9 cellular contexts compared by ENCODE assay signal in the genomic region with DNA sequence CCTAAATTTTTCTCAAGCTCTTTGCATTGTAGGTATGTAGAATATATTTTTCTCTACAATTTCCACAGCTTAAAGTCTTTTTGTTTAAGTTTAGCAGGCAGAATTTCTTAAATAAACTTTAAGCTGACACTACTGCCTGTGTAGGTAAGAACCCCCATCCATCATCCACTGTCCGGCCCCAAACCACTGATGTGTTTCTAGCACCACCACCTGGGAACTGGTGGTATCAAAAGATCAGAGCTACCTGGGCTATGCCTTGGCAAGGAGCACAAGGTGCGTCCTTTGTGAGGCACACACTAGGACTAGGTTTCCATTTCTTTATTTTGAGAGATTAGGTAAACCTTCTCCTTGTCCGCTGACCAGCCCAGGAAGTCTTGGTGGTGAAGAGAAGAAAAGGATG. TPM values are rescaled to one million over a fixed set of nuclear protein-coding genes. Genes with fewer than 3 reads are reported as not detected.
DNase-seq lines count a peak whose midpoint lies in the region; ATAC-seq and TF ChIP-seq lines count a peak whose summit lies in the region.
"Had no signal": no experiment of that assay in that cellular context is flagged by ENCODE, and none has a peak within 500 bp of the region (broad histone marks: within the 10 kb centered on the region; RNA-seq: fewer than 3 reads in every experiment).

No MANE protein-coding gene starts in this region.

- no peak overlapping the region for H3K9ac ChIP-seq in neuronal stem cell (ENCODE audit: low read depth, low read length, poor library complexity)

- no peak overlapping the region for H2BK5ac ChIP-seq in neuronal stem cell (ENCODE audit: low read length)

- H3K27ac ChIP-seq in brain microvascular endothelial cell (no peak overlapping the region), neuronal stem cell (replicated peaks; ENCODE audit: low read length) (no peak overlapping the region)

- H3K79me1 ChIP-seq in neuronal stem cell (ENCODE audit: low read depth, low read length), result no peaks in the 10 kb centered on the region

- no peak overlapping the region for H4K8ac ChIP-seq in neuronal stem cell (ENCODE audit: low read depth, low read length)

- peak; percentile 21 for TF ChIP-seq CTCF in brain microvascular endothelial cell (IDR thresholded peaks at IDR 0.05; ENCODE audit: low read depth, low read length, missing control alignments)

- DNase-seq in NCI-H1436 (lab: John Stamatoyannopoulos, UW) (peak; percentile 4), NCI-H1436 treated with DMSO at 0.1 percent for 48 hours (lab: John Stamatoyannopoulos, UW) (no peak), NCI-H2081 (lab: John Stamatoyannopoulos, UW) (peak; percentile 43 to 47), brain microvascular endothelial cell (no peak), neuronal stem cell (ENCODE audit: low spot score) (peak; percentile 11), glomerular visceral epithelial cell (ENCODE audit: extremely low spot score) (no peak)
- DNase-seq in activated CD4-positive, CD25-positive, alpha-beta regulatory T cell treated with anti-CD3 and anti-CD28 coated beads, Interleukin-2, amount 50 U/mL, for 72 hours, result no peak

- H3K14ac ChIP-seq in neuronal stem cell (ENCODE audit: low read length), result no peak overlapping the region

- no peak overlapping the region for H2BK15ac ChIP-seq in neuronal stem cell (ENCODE audit: low read length)

- no peak overlapping the region for H3K4me2 ChIP-seq in neuronal stem cell (ENCODE audit: insufficient read depth, low read length, poor library complexity, severe bottlenecking)

- no peak overlapping the region for H4K91ac ChIP-seq in neuronal stem cell (ENCODE audit: low read depth, low read length, poor library complexity)

- WGBS in neuronal stem cell (ENCODE audit: extremely low coverage in 2 of 2, insufficient read length in 2 of 2, insufficient replicate concordance in 1 of 2), 2 donors, result no CpG with 5 or more reads among the region's 3 CpGs

- H3K4me3 ChIP-seq in brain microvascular endothelial cell (ENCODE audit: low read depth, low read length) (no peak overlapping the region), neuronal stem cell (ENCODE audit: low read length in 2 of 2) (no peak overlapping the region)

- no peak for ATAC-seq in GM19395 (IDR thresholded peaks at IDR 0.05; ENCODE audit: unreplicated experiment)
- ATAC-seq: activated T-cell treated with anti-CD3 and anti-CD28 coated beads, Interleukin-2, amount 50 U/mL, for 72 hours had no signal

- H2BK120ac ChIP-seq in neuronal stem cell (ENCODE audit: low read depth, low read length), result no peak overlapping the region

- H2AFZ ChIP-seq in neuronal stem cell (ENCODE audit: low read length), result no peak overlapping the region

- H3K36me3 ChIP-seq in brain microvascular endothelial cell (replicated peaks), result no peaks in the 10 kb centered on the region
- no peaks in the 10 kb centered on the region for H3K36me3 ChIP-seq in neuronal stem cell (replicated peaks in 1 of 2; ENCODE audit: control insufficient read depth in 2 of 2, insufficient read depth in 2 of 2, low read length in 2 of 2)

- H3K4me1 ChIP-seq in neuronal stem cell (ENCODE audit: control insufficient read depth in 2 of 2, insufficient read depth in 1 of 2, low read depth in 1 of 2, low read length in 2 of 2), result no peaks in the 10 kb centered on the region

- no peak overlapping the region for H3K4ac ChIP-seq in neuronal stem cell (ENCODE audit: low read length)

- H2BK12ac ChIP-seq in neuronal stem cell (ENCODE audit: low read length), result no peak overlapping the region

- H3K27me3 ChIP-seq in brain microvascular endothelial cell (replicated peaks) (no peaks in the 10 kb centered on the region), neuronal stem cell (ENCODE audit: control insufficient read depth in 3 of 3, insufficient read depth in 3 of 3, low read depth in 1 of 3, low read length in 3 of 3) (no peaks in the 10 kb centered on the region)

- H3K18ac ChIP-seq in neuronal stem cell (ENCODE audit: low read length), result no peak overlapping the region

- no peak overlapping the region for H2AK5ac ChIP-seq in neuronal stem cell (ENCODE audit: low read depth, low read length)

- peaks cover 0 to 2% of the 10 kb centered on the region in 2 donors for H3K9me3 ChIP-seq in neuronal stem cell (replicated peaks in 1 of 2; ENCODE audit: control insufficient read depth in 2 of 2, insufficient read depth in 1 of 2, low read depth in 1 of 2, low read length in 2 of 2)

- no peak overlapping the region for H3K23ac ChIP-seq in neuronal stem cell (ENCODE audit: low read depth, low read length, poor library complexity)

- in situ Hi-C loops in brain microvascular endothelial cell (cut with HindIII; ENCODE audit: low pct_ligation_motif_present, low sequenced_read_pairs), result no loop called here

RNA-seq across cellular contexts. Expression of a gene that starts 10.5 kb away (rescaled TPM):
- not detected for polyA plus RNA-seq in neuronal stem cell (2013, experiment 1 of 2)
- polyA plus RNA-seq in neuronal stem cell (2013, experiment 2 of 2), result not detected

RNA-seq across cellular contexts. Expression of a gene that starts 24.7 kb away (rescaled TPM):
- not detected for polyA plus RNA-seq in neuronal stem cell (2013, experiment 1 of 2)
- not detected for polyA plus RNA-seq in neuronal stem cell (2013, experiment 2 of 2)

RNA-seq across cellular contexts. Expression of a gene that starts 42.0 kb away (rescaled TPM):
- polyA plus RNA-seq in neuronal stem cell (2013, experiment 1 of 2), result not detected
- not detected for polyA plus RNA-seq in neuronal stem cell (2013, experiment 2 of 2)

Comparison
In these comparisons a context has a peak if more than half of its experiments do, and no peak if none do; other contexts are left out.
1. DNase-seq: peak in NCI-H1436 (single experiment), NCI-H2081 (2 of 2) and neuronal stem cell (single experiment); none in NCI-H1436 treated with DMSO at 0.1 percent for 48 hours (single experiment), brain microvascular endothelial cell (single experiment), glomerular visceral epithelial cell (single experiment) and activated CD4-positive, CD25-positive, alpha-beta regulatory T cell treated with anti-CD3 and anti-CD28 coated beads, Interleukin-2, amount 50 U/mL, for 72 hours (single experiment).